7 cellular contexts compared by ENCODE assay signal in the genomic region with DNA sequence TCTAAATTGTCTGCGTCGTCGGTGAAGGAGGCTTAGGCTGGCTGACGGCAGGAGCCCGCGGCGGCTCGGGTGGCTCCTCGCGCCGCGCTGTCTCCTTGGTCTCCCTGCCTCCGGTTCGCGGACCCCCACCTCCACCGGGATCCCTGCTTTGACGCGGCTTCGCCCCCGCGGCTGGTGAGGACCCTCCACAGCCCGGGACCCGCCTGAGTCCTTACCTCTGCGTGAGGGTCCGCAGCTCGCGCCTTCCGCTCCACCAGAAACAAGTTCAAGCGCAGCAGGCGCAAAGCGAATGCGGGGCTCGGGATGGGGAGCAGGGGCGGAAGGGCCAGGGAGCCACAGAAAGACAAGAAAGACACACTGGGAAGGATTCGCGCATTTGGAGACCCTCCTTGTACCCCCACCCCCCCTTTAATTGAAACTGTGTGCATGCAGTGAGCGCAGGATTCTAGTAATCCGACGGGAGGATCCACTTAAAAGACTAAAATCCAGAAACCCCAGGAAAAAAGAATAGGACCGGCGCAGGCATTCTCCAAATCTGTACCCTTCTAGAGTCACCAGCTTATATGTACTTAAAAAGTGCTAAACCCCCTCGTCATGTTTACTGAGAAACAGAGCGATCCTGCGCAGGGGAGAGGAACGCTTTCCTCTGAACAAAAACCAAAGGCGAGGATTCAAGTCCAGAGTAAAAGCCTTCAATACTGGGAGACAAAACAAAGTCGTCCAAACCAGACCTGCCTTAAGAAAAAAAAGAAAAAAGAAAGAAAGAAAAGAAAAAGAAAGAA. TPM values are rescaled to one million over a fixed set of nuclear protein-coding genes. Genes with fewer than 3 reads are reported as not detected.
DNase-seq lines count a peak whose midpoint lies in the region; ATAC-seq, FAIRE-seq and TF ChIP-seq lines count a peak whose summit lies in the region.

No MANE protein-coding gene starts in this region.

- no peak for TF ChIP-seq CTCF in ascending aorta (IDR thresholded peaks at IDR 0.05)
- TF ChIP-seq CTCF in kidney (IDR thresholded peaks at IDR 0.05; ENCODE audit: borderline replicate concordance, extremely low read depth, insufficient read depth): no peak
- no peak for TF ChIP-seq CTCF in GM13976 (IDR thresholded peaks at IDR 0.05; ENCODE audit: borderline replicate concordance, control extremely low read depth, extremely low read depth, insufficient read depth, missing control alignments)

- H3K36me3 ChIP-seq in H7 (replicated peaks; ENCODE audit: control insufficient read depth, insufficient read depth, low read length) (no peaks in the 10 kb centered on the region), ascending aorta (no peaks in the 10 kb centered on the region), kidney (ENCODE audit: control insufficient read depth in 1 of 2, insufficient read depth in 2 of 2, low read length in 2 of 2) (peaks cover 5 to 8% of the 10 kb centered on the region in 2 donors)

- FAIRE-seq in kidney (lab: Jason Lieb, UNC) (no peak), frontal cortex (lab: Jason Lieb, UNC) (no peak)

- H3K27ac ChIP-seq in ascending aorta: no peak overlapping the region
- peak overlapping the region in 1 of 2 donors; percentile 7 for H3K27ac ChIP-seq in kidney (ENCODE audit: low read depth in 2 of 2, low read length in 2 of 2)

- H3K4me1 Mint-ChIP-seq in stimulated activated effector memory CD8-positive, alpha-beta T cell treated with anti-CD3 and anti-CD28 coated beads, Interleukin-12 subunit alpha, Interleukin-12 subunit beta, amount 100 ng/mL, for 72 hours: peaks cover 43% of the 10 kb centered on the region

- no peak for ATAC-seq in stimulated activated effector memory CD8-positive, alpha-beta T cell treated with anti-CD3 and anti-CD28 coated beads, Interleukin-12 subunit alpha, Interleukin-12 subunit beta, amount 100 ng/mL, for 72 hours

- H3K9me3 ChIP-seq in ascending aorta (no peaks in the 10 kb centered on the region), kidney (ENCODE audit: control insufficient read depth in 1 of 2, low read length in 2 of 2) (no peaks in the 10 kb centered on the region)

- H3K4me1 ChIP-seq in ascending aorta (peaks cover 7 to 37% of the 10 kb centered on the region in 2 donors), kidney (ENCODE audit: control insufficient read depth in 1 of 2, insufficient read depth in 1 of 2, low read depth in 1 of 2, low read length in 2 of 2) (peaks cover 8 to 10% of the 10 kb centered on the region in 2 donors)

- intact Hi-C loops in ascending aorta (cut with DNase I) (loop anchor here (5.0 to 10.0 kb wide), 2 partner anchors 913 to 1620 kb away; partner anchors contain the start of genes CYB5A and ZNF236), kidney (cut with DNase I) (no loop called here)

- no peak for DNase-seq in H7
- DNase-seq in ascending aorta (ENCODE audit: low spot score in 2 of 2): no peak
- no peak for DNase-seq in kidney
- no peak for DNase-seq in stimulated activated effector memory CD8-positive, alpha-beta T cell treated with anti-CD3 and anti-CD28 coated beads, Interleukin-12 subunit alpha, Interleukin-12 subunit beta, amount 100 ng/mL, for 72 hours (ENCODE audit: low spot score in 2 of 2)
- DNase-seq in frontal cortex (ENCODE audit: low spot score in 2 of 2): no peak
- DNase-seq in HPDE6-E6E7 (ENCODE audit: extremely low spot score): no peak
- DNase-seq in GM13976 (ENCODE audit: low spot score): no peak

- in situ Hi-C loops in GM13976 (cut with MboI; ENCODE audit: low sequenced_read_pairs, unreplicated experiment): no loop called here

- H3K4me3 Mint-ChIP-seq in stimulated activated effector memory CD8-positive, alpha-beta T cell treated with anti-CD3 and anti-CD28 coated beads, Interleukin-12 subunit alpha, Interleukin-12 subunit beta, amount 100 ng/mL, for 72 hours: peak overlapping the region; percentile 100

- H3K4me3 ChIP-seq in H7 (ENCODE audit: insufficient read depth, low read depth, low read length): peak overlapping the region; percentile 55
- peak overlapping the region; percentile 51 to 52 for H3K4me3 ChIP-seq in ascending aorta
- peak overlapping the region; percentile 15 to 51 for H3K4me3 ChIP-seq in kidney (ENCODE audit: low read length in 2 of 2)

- H3K27ac Mint-ChIP-seq in stimulated activated effector memory CD8-positive, alpha-beta T cell treated with anti-CD3 and anti-CD28 coated beads, Interleukin-12 subunit alpha, Interleukin-12 subunit beta, amount 100 ng/mL, for 72 hours: no peak overlapping the region

- peaks cover 49% of the 10 kb centered on the region for H3K36me3 Mint-ChIP-seq in stimulated activated effector memory CD8-positive, alpha-beta T cell treated with anti-CD3 and anti-CD28 coated beads, Interleukin-12 subunit alpha, Interleukin-12 subunit beta, amount 100 ng/mL, for 72 hours

- H3K9me3 Mint-ChIP-seq in stimulated activated effector memory CD8-positive, alpha-beta T cell treated with anti-CD3 and anti-CD28 coated beads, Interleukin-12 subunit alpha, Interleukin-12 subunit beta, amount 100 ng/mL, for 72 hours: no peaks in the 10 kb centered on the region

- H3K27me3 ChIP-seq in H7 (ENCODE audit: control insufficient read depth, insufficient read depth, low read length): peaks cover 57% of the 10 kb centered on the region
- no peaks in the 10 kb centered on the region for H3K27me3 ChIP-seq in ascending aorta

- H3K9ac ChIP-seq in kidney (ENCODE audit: low read length in 2 of 2): peak overlapping the region in 1 of 2 donors; percentile 36

RNA-seq across cellular contexts. Expression of gene PTGR3, which starts 3.8 kb away (rescaled TPM):
- total RNA-seq in H7 (2014; rRNA removed; shearing (Covaris generic)): 16.1 and 18.1 TPM in 2 replicates
- 10.1 TPM for total RNA-seq in ascending aorta
- 36.8 TPM for total RNA-seq in kidney
- 21.1 TPM for polyA plus RNA-seq in kidney (ENCODE audit: insufficient read depth, low read depth, low replicate concordance)
- total RNA-seq in frontal cortex: 16.7 TPM

RNA-seq across cellular contexts. Expression of gene TSHZ1, which starts 5.4 kb away (rescaled TPM):
- total RNA-seq in H7 (2014; rRNA removed; shearing (Covaris generic)): 4.6 and 8.2 TPM in 2 replicates
- total RNA-seq in ascending aorta (13.3 TPM), kidney (31.3 TPM), frontal cortex (7.3 TPM)
- polyA plus RNA-seq in kidney (ENCODE audit: insufficient read depth, low read depth, low replicate concordance): 7.0 TPM
